In genomic region chr6:169623975-169624374, GRCh38 we compare ENCODE assay signal across 23 cellular contexts.
"Had no signal": no experiment of that assay in that cellular context is flagged by ENCODE, and none has a peak within 500 bp of the region (broad histone marks: within the 10 kb centered on the region; RNA-seq: fewer than 3 reads in every experiment).

No MANE protein-coding gene starts in this region.

- H3K4me3 Mint-ChIP-seq: nephron had no signal

- H3K4me1 ChIP-seq: left ventricle myocardium inferior, suprapubic skin, upper lobe of right lung had no signal

- FAIRE-seq: kidney had no signal

- H3K9me3 Mint-ChIP-seq: nephron had no signal

- H3K9me3 ChIP-seq: esophagus squamous epithelium, left ventricle myocardium inferior, suprapubic skin, tibial artery, upper lobe of right lung had no signal

- H3K79me2 ChIP-seq: hepatocyte had no signal

- ATAC-seq: left cardiac atrium, sciatic nerve, upper lobe of right lung had no signal

- H3K4me3 ChIP-seq: coronary artery, dorsolateral prefrontal cortex, esophagus squamous epithelium, hepatocyte, left ventricle myocardium inferior, lung, suprapubic skin, tibial artery, upper lobe of right lung had no signal

- H2AFZ ChIP-seq: hepatocyte had no signal

- H3K27ac ChIP-seq: coronary artery, dorsolateral prefrontal cortex, epithelial cell of prostate, hepatocyte, left ventricle myocardium inferior, suprapubic skin, tibial artery, upper lobe of right lung had no signal

- H3K27me3 ChIP-seq: dorsolateral prefrontal cortex, esophagus squamous epithelium, hepatocyte, suprapubic skin, tibial artery, upper lobe of right lung had no signal

- DNase-seq: central memory CD4-positive, alpha-beta T cell; effector CD8-positive, alpha-beta T cell; esophagus squamous epithelium; foreskin fibroblast; head of caudate nucleus; kidney; left cardiac atrium; left ventricle myocardium inferior; mesenchymal stem cell; midbrain; stimulated activated CD4-positive, alpha-beta T cell treated with anti-CD3 and anti-CD28 coated beads, Interleukin-2, amount 100 ng/mL, for 24 hours; stimulated activated CD4-positive, alpha-beta T cell treated with anti-CD3 and anti-CD28 coated beads, Interleukin-4, amount 100 ng/mL, for 4 hours; stimulated activated naive CD4-positive, alpha-beta T cell; tibial artery; upper lobe of right lung had no signal

- H3K4me2 ChIP-seq: hepatocyte had no signal
